Comparison of ENCODE assay signal across 1 cellular context in the genomic region with DNA sequence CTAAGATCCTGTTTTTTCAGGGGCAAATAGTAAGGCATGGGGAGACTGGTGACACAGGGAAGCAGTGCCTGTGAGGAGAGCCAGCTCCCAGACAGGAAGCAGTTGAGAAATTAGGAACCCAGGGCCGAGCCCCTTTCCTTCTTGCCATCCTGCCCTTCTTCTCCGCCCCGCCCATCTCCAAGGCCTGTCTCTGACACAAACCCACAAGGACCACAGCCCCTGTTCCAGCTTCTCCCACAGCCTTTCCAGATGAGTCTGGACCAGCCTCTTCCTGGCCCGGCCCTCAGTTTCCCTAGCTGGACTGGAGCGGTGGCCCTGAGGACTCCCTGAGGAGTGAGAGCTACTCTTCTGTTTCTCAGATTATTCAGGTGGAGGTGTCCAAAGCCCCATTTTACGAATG.
TF ChIP-seq lines count a peak whose summit lies in the region.

No MANE protein-coding gene starts in this region.

TF ChIP-seq in HepG2, 621 proteins besides CTCF, POLR2A, EP300 and RAD21:
- no peak for TF ChIP-seq NFKBIZ (CRISPR knock-in tag; IDR thresholded peaks at IDR 0.05)
- TF ChIP-seq ZFX (CRISPR knock-in tag; IDR thresholded peaks at IDR 0.05; ENCODE audit: low read depth) = no peak
- TF ChIP-seq SRSF9 (IDR thresholded peaks at IDR 0.05; ENCODE audit: borderline replicate concordance, insufficient read depth, low read depth, low read length, poor library complexity, severe bottlenecking) = no peak
- no peak for TF ChIP-seq ZSCAN29 (CRISPR knock-in tag; conservative IDR thresholded peaks at IDR 0.05)
- TF ChIP-seq, protein P1, sequence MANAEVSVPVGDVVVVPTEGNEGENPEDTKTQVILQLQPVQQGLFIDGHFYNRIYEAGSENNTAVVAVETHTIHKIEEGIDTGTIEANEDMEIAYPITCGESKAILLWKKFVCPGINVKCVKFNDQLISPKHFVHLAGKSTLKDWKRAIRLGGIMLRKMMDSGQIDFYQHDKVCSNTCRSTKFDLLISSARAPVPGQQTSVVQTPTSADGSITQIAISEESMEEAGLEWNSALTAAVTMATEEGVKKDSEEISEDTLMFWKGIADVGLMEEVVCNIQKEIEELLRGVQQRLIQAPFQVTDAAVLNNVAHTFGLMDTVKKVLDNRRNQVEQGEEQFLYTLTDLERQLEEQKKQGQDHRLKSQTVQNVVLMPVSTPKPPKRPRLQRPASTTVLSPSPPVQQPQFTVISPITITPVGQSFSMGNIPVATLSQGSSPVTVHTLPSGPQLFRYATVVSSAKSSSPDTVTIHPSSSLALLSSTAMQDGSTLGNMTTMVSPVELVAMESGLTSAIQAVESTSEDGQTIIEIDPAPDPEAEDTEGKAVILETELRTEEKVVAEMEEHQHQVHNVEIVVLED (CRISPR knock-in tag; IDR thresholded peaks at IDR 0.05; ENCODE audit: borderline replicate concordance) = no peak
- no peak for TF ChIP-seq PRPF4 (IDR thresholded peaks at IDR 0.05; ENCODE audit: low read depth, low read length, poor library complexity, severe bottlenecking)
- TF ChIP-seq ZNF782 (CRISPR knock-in tag; IDR thresholded peaks at IDR 0.05; ENCODE audit: borderline replicate concordance) = no peak
- TF ChIP-seq SYNCRIP (IDR thresholded peaks at IDR 0.05; ENCODE audit: insufficient read depth, low read depth, low read length) = no peak
- TF ChIP-seq, protein P2, sequence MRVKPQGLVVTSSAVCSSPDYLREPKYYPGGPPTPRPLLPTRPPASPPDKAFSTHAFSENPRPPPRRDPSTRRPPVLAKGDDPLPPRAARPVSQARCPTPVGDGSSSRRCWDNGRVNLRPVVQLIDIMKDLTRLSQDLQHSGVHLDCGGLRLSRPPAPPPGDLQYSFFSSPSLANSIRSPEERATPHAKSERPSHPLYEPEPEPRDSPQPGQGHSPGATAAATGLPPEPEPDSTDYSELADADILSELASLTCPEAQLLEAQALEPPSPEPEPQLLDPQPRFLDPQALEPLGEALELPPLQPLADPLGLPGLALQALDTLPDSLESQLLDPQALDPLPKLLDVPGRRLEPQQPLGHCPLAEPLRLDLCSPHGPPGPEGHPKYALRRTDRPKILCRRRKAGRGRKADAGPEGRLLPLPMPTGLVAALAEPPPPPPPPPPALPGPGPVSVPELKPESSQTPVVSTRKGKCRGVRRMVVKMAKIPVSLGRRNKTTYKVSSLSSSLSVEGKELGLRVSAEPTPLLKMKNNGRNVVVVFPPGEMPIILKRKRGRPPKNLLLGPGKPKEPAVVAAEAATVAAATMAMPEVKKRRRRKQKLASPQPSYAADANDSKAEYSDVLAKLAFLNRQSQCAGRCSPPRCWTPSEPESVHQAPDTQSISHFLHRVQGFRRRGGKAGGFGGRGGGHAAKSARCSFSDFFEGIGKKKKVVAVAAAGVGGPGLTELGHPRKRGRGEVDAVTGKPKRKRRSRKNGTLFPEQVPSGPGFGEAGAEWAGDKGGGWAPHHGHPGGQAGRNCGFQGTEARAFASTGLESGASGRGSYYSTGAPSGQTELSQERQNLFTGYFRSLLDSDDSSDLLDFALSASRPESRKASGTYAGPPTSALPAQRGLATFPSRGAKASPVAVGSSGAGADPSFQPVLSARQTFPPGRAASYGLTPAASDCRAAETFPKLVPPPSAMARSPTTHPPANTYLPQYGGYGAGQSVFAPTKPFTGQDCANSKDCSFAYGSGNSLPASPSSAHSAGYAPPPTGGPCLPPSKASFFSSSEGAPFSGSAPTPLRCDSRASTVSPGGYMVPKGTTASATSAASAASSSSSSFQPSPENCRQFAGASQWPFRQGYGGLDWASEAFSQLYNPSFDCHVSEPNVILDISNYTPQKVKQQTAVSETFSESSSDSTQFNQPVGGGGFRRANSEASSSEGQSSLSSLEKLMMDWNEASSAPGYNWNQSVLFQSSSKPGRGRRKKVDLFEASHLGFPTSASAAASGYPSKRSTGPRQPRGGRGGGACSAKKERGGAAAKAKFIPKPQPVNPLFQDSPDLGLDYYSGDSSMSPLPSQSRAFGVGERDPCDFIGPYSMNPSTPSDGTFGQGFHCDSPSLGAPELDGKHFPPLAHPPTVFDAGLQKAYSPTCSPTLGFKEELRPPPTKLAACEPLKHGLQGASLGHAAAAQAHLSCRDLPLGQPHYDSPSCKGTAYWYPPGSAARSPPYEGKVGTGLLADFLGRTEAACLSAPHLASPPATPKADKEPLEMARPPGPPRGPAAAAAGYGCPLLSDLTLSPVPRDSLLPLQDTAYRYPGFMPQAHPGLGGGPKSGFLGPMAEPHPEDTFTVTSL (CRISPR knock-in tag; IDR thresholded peaks at IDR 0.05; ENCODE audit: borderline replicate concordance) = no peak
- no peak for TF ChIP-seq ZNF614 (CRISPR knock-in tag; IDR thresholded peaks at IDR 0.05; ENCODE audit: borderline replicate concordance)
- no peak for TF ChIP-seq SMC3 (IDR thresholded peaks at IDR 0.05; ENCODE audit: low read length)
- TF ChIP-seq ZMYM2 (CRISPR knock-in tag; IDR thresholded peaks at IDR 0.05) = no peak
- TF ChIP-seq SRF (IDR thresholded peaks at IDR 0.05; ENCODE audit: low read depth, low read length) = no peak
- TF ChIP-seq ZNF644 (CRISPR knock-in tag; IDR thresholded peaks at IDR 0.05; ENCODE audit: low read depth) = no peak
- TF ChIP-seq ZNF230 (CRISPR knock-in tag; IDR thresholded peaks at IDR 0.05) = no peak
